8 cellular contexts compared by ENCODE assay signal in the genomic region with DNA sequence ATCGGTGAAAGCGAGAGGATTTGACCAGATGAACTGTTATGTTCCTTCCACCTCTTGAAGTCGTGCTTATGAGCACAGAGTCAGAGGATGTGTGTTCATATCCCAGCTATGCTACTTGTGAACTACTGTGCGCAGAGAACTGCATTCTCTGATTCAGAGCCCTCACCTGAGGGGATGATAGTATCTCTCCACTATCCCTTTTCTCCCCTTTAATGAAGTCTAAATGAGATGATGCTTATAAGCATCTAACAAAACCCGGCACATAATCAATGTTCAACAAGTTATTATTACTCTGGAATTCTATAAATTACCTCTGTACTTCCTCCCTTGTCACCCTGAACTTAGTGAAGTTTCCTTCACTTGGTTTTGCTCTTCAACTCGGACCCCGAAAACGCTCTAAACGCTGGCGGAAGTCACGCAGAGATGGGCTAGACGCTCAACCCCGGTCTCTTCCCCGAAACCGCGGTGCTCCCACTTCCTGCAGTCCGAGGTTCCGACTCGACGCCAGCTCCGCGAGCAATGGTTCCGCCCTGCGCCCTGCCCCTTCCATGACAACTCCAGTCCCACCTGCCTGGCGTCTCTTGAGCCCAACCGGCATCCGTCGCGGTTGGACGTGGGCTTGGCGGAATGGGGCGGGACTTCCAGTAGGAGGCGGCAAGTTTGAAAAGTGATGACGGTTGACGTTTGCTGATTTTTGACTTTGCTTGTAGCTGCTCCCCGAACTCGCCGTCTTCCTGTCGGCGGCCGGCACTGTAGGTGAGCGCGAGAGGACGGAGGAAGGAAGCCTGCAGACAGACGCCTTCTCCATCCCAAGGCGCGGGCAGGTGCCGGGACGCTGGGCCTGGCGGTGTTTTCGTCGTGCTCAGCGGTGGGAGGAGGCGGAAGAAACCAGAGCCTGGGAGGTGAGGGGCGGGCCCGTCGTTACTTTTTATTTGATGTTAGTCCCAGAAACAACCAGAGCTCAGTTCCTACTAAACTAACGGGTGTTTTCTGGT. TPM values are rescaled to one million over a fixed set of nuclear protein-coding genes. Genes with fewer than 3 reads are reported as not detected.
DNase-seq lines count a peak whose midpoint lies in the region; ATAC-seq and TF ChIP-seq lines count a peak whose summit lies in the region.

NUF2 (plus strand) TSS at position 644 of the 995 bp plus-strand sequence. CDS start 4,098 bp downstream, outside the sequence.

- H3K27ac ChIP-seq in colonic mucosa: peak within 1 kb of the TSS; percentile 24

- TF ChIP-seq CTCF in BE2C (IDR thresholded peaks at IDR 0.05; ENCODE audit: low read depth, low read length): no peak
- no peak for TF ChIP-seq CTCF in colonic mucosa (IDR thresholded peaks at IDR 0.05)

- H3K27me3 ChIP-seq in BE2C (no peaks in the 10 kb centered on the region), colonic mucosa (no peaks in the 10 kb centered on the region)

- peak within 1 kb of the TSS; percentile 41 to 80 for H3K9ac ChIP-seq in colonic mucosa (ENCODE audit: low read depth in 2 of 2, low read length in 2 of 2)

- H3K4me3 ChIP-seq in BE2C (ENCODE audit: low read depth, low read length) (peak within 1 kb of the TSS; percentile 71), colonic mucosa (peak within 1 kb of the TSS; percentile 73)

- intact Hi-C loops in colonic mucosa (cut with DNase I): no loop called here

- H3K4me1 ChIP-seq in BE2C (peaks cover 3% of the 10 kb centered on the region; the same call in 1 of the 2 replicates), colonic mucosa (no peaks in the 10 kb centered on the region)

- H3K36me3 ChIP-seq in BE2C: 0 out of 2 replicates have a peak, but pooled peaks cover 2% of the 10 kb centered on the region
- H3K36me3 ChIP-seq in colonic mucosa: no peaks in the 10 kb centered on the region

- DNase-seq in BE2C (peak; percentile 98), GM19240 (ENCODE audit: insufficient read length, low spot score) (peak; percentile 67), NCI-H526 (lab: John Stamatoyannopoulos, UW) (peak; percentile 99 to 100), colonic mucosa (peak; percentile 98), kidney tubule cell (ENCODE audit: low spot score) (peak; percentile 99)
- DNase-seq in activated CD4-positive, alpha-beta T cell treated with anti-CD3 and anti-CD28 coated beads for 48 hours: peak; percentile 98
- DNase-seq in stimulated activated CD4-positive, alpha-beta T cell treated with anti-CD3 and anti-CD28 coated beads, Interleukin-1b, Interleukin-23, amount 100 ng/mL, for 24 hours (ENCODE audit: low read depth in 4 of 4, low spot score in 1 of 4): peak; percentile 83 to 96 (median 94)

- ATAC-seq in HG03460 (IDR thresholded peaks at IDR 0.05; ENCODE audit: unreplicated experiment): peak; percentile 94

- no peaks in the 10 kb centered on the region for H3K9me3 ChIP-seq in BE2C
- H3K9me3 ChIP-seq in colonic mucosa: no peaks in the 10 kb centered on the region

RNA-seq across cellular contexts. Expression of gene NUF2, which starts in this region (rescaled TPM):
- polyA plus RNA-seq in BE2C (2012; ENCODE audit: insufficient read depth, insufficient read length, low read depth): 4.9 TPM
- total RNA-seq in colonic mucosa: 10 to 100 TPM in 1 of 2 donors, 1 to 10 TPM in 1; 6.8 to 17.6 TPM

Comparison
In these comparisons a context has a peak if more than half of its experiments do, and no peak if none do; other contexts are left out.
1. Peak in every context shown above with its lines: DNase-seq, ATAC-seq, H3K4me3 ChIP-seq and H3K27ac ChIP-seq.